In genomic region chr21:31977816-31978215, GRCh38 we compare ENCODE assay signal across 30 cellular contexts.
"Had no signal": no experiment of that assay in that cellular context is flagged by ENCODE, and none has a peak within 500 bp of the region (broad histone marks: within the 10 kb centered on the region; RNA-seq: fewer than 3 reads in every experiment).

No MANE protein-coding gene starts in this region.

- H3K27ac ChIP-seq: adrenal gland, body of pancreas, esophagus muscularis mucosa, foreskin keratinocyte, gastrocnemius medialis, heart left ventricle had no signal

- DNase-seq: activated CD4-positive, alpha-beta memory T cell treated with anti-CD3 and anti-CD28 coated beads for 36 hours; activated CD4-positive, alpha-beta T cell treated with anti-CD3 and anti-CD28 coated beads for 36 hours; activated CD4-positive, alpha-beta T cell treated with anti-CD3 and anti-CD28 coated beads, Interleukin-2, amount 10 ng/mL, durations not matched to agents 24 days and 14 days; activated CD4-positive, CD25-positive, alpha-beta regulatory T cell; activated CD4-positive, CD25-positive, alpha-beta regulatory T cell treated with anti-CD3 and anti-CD28 coated beads, Interleukin-2, amount 50 U/mL, for 72 hours; activated CD8-positive, alpha-beta memory T cell treated with anti-CD3 and anti-CD28 coated beads, Interleukin-2, amount 10 ng/mL, durations not matched to agents 7 days and 5 days; activated CD8-positive, alpha-beta memory T cell treated with anti-CD3 and anti-CD28 coated beads, Interleukin-2, amount 50 U/mL, for 4 hours; activated CD8-positive, alpha-beta T cell treated with anti-CD3 and anti-CD28 coated beads, Interleukin-2, amount 10 ng/mL, durations not matched to agents 7 days and 5 days; activated effector memory CD4-positive, alpha-beta T cell treated with anti-CD3 and anti-CD28 coated beads, Interleukin-2, amount 50 U/mL, for 16 hours; activated naive CD4-positive, alpha-beta T cell treated with anti-CD3 and anti-CD28 coated beads for 36 hours; activated naive CD8-positive, alpha-beta T cell treated with anti-CD3 and anti-CD28 coated beads for 36 hours; activated naive CD8-positive, alpha-beta T cell treated with anti-CD3 and anti-CD28 coated beads, Interleukin-2, amount 50 U/mL, for 24 hours; activated T-cell treated with anti-CD3 and anti-CD28 coated beads, Interleukin-2, amount 50 U/mL, for 1 hour; activated T-cell treated with anti-CD3 and anti-CD28 coated beads, Interleukin-2, amount 50 U/mL, for 48 hours; adrenal gland; amygdala; aorta; body of pancreas; caudate nucleus; cortex of kidney; dermis blood vessel endothelial cell; effector CD4-positive, alpha-beta T cell; effector memory CD8-positive, alpha-beta T cell; erythroblast; foreskin keratinocyte; gastrocnemius medialis; glutamatergic neuron; heart left ventricle; T1000 had no signal

- H3K36me3 ChIP-seq: adrenal gland, esophagus muscularis mucosa, gastrocnemius medialis, heart left ventricle had no signal

- H3K4me3 ChIP-seq: adrenal gland, body of pancreas, esophagus muscularis mucosa, gastrocnemius medialis, heart left ventricle had no signal

- H3K4me1 ChIP-seq: adrenal gland, foreskin keratinocyte, gastrocnemius medialis, heart left ventricle had no signal

- H3K27me3 ChIP-seq: adrenal gland, body of pancreas, esophagus muscularis mucosa, foreskin keratinocyte, gastrocnemius medialis, heart left ventricle had no signal

- H3K9me3 ChIP-seq: adrenal gland, body of pancreas, esophagus muscularis mucosa, gastrocnemius medialis had no signal

- ATAC-seq: activated CD4-positive, alpha-beta T cell treated with anti-CD3 and anti-CD28 coated beads for 36 hours; activated CD8-positive, alpha-beta memory T cell treated with anti-CD3 and anti-CD28 coated beads, Interleukin-2, amount 10 ng/mL, durations not matched to agents 7 days and 5 days; activated CD8-positive, alpha-beta T cell treated with anti-CD3 and anti-CD28 coated beads, Interleukin-2, amount 10 ng/mL, durations not matched to agents 7 days and 5 days; activated naive CD8-positive, alpha-beta T cell treated with anti-CD3 and anti-CD28 coated beads, Interleukin-2, amount 50 U/mL, for 24 hours; body of pancreas; effector memory CD8-positive, alpha-beta T cell; foreskin keratinocyte; gastrocnemius medialis; heart left ventricle had no signal
